Comparison of ENCODE assay signal across 10 cellular contexts in genomic region chr22:27800250-27801131, GRCh38. TPM values are rescaled to one million over a fixed set of nuclear protein-coding genes. Genes with fewer than 3 reads are reported as not detected.
DNase-seq lines count a peak whose midpoint lies in the region; ATAC-seq and TF ChIP-seq lines count a peak whose summit lies in the region.
"Had no signal": no experiment of that assay in that cellular context is flagged by ENCODE, and none has a peak within 500 bp of the region (broad histone marks: within the 10 kb centered on the region; RNA-seq: fewer than 3 reads in every experiment).

No MANE protein-coding gene starts in this region.

- intact Hi-C loops in colonic mucosa (cut with DNase I) (loop anchor here (5.0 kb wide), 1 partner anchor 1043 kb away; no protein-coding TSS in a partner anchor), lower lobe of right lung (cut with DNase I) (no loop called here)

- H3K27ac ChIP-seq in colonic mucosa (peak overlapping the region; percentile 34), lower lobe of right lung (peak overlapping the region; percentile 83), urinary bladder (ENCODE audit: low read depth) (no peak overlapping the region)

- peak overlapping the region; percentile 19 to 43 for H3K9ac ChIP-seq in colonic mucosa (ENCODE audit: low read depth in 2 of 2, low read length in 2 of 2)

- CTCF ChIA-PET in activated naive CD4-positive, alpha-beta T cell treated with anti-CD3 and anti-CD28 coated beads, Interleukin-2, amount 10 ng/mL, durations not matched to agents 7 days and 5 days (lab: Charles Lee): no interaction called here

- peak in 1 of 2 donors; percentile 1 for ATAC-seq in lower lobe of right lung

- TF ChIP-seq CTCF in colonic mucosa (IDR thresholded peaks at IDR 0.05) (no peak), lower lobe of right lung (IDR thresholded peaks at IDR 0.05) (no peak)

- H3K27me3 ChIP-seq in colonic mucosa (peaks cover 40% of the 10 kb centered on the region), lower lobe of right lung (ENCODE audit: low read depth) (peaks cover 42% of the 10 kb centered on the region)

- H3K9me3 ChIP-seq in colonic mucosa: no peaks in the 10 kb centered on the region
- no peaks in the 10 kb centered on the region for H3K9me3 ChIP-seq in lower lobe of right lung

- H3K9me3 Mint-ChIP-seq in activated naive CD4-positive, alpha-beta T cell treated with anti-CD3 and anti-CD28 coated beads, Interleukin-2, amount 10 ng/mL, durations not matched to agents 7 days and 5 days: no peaks in the 10 kb centered on the region

- H3K4me1 ChIP-seq in colonic mucosa (peaks cover 6% of the 10 kb centered on the region), lower lobe of right lung (peaks cover 38% of the 10 kb centered on the region), urinary bladder (ENCODE audit: insufficient read depth) (peaks cover 2% of the 10 kb centered on the region)

- DNase-seq in activated naive CD4-positive, alpha-beta T cell treated with anti-CD3 and anti-CD28 coated beads, Interleukin-2, amount 10 ng/mL, durations not matched to agents 7 days and 5 days: no peak
- no peak for DNase-seq in activated naive CD4-positive, alpha-beta T cell (lab: John Stamatoyannopoulos, UW)
- DNase-seq in colonic mucosa: no peak
- no peak for DNase-seq in lower lobe of right lung
- DNase-seq in NCI-H510A treated with DMSO at 0.1 percent for 48 hours (lab: John Stamatoyannopoulos, UW): no peak
- DNase-seq in NCI-H2081 treated with DMSO at 0.1 percent for 48 hours (lab: John Stamatoyannopoulos, UW): no peak
- DNase-seq in NCI-H526 treated with DMSO at 0.1 percent for 48 hours (lab: John Stamatoyannopoulos, UW): no peak
- DNase-seq: DND-41, NCI-H510A had no signal

- H3K4me3 Mint-ChIP-seq in activated naive CD4-positive, alpha-beta T cell treated with anti-CD3 and anti-CD28 coated beads, Interleukin-2, amount 10 ng/mL, durations not matched to agents 7 days and 5 days: peak overlapping the region; percentile 75

- no peaks in the 10 kb centered on the region for H3K36me3 ChIP-seq in colonic mucosa
- no peaks in the 10 kb centered on the region for H3K36me3 ChIP-seq in lower lobe of right lung
- no peaks in the 10 kb centered on the region for H3K36me3 ChIP-seq in urinary bladder (ENCODE audit: insufficient read depth)

- WGBS in urinary bladder: 2% methylated on average over 73 of the region's 73 CpGs

- H3K27me3 Mint-ChIP-seq in activated naive CD4-positive, alpha-beta T cell treated with anti-CD3 and anti-CD28 coated beads, Interleukin-2, amount 10 ng/mL, durations not matched to agents 7 days and 5 days: peaks cover 64% of the 10 kb centered on the region

- H3K36me3 Mint-ChIP-seq in activated naive CD4-positive, alpha-beta T cell treated with anti-CD3 and anti-CD28 coated beads, Interleukin-2, amount 10 ng/mL, durations not matched to agents 7 days and 5 days: no peaks in the 10 kb centered on the region

- peaks cover 15% of the 10 kb centered on the region for H3K4me1 Mint-ChIP-seq in activated naive CD4-positive, alpha-beta T cell treated with anti-CD3 and anti-CD28 coated beads, Interleukin-2, amount 10 ng/mL, durations not matched to agents 7 days and 5 days

- H3K4me3 ChIP-seq in colonic mucosa (peak overlapping the region; percentile 77), lower lobe of right lung (peak overlapping the region; percentile 70), urinary bladder (ENCODE audit: low read depth, low read length) (peak overlapping the region; percentile 90)

- no peak overlapping the region for H3K27ac Mint-ChIP-seq in activated naive CD4-positive, alpha-beta T cell treated with anti-CD3 and anti-CD28 coated beads, Interleukin-2, amount 10 ng/mL, durations not matched to agents 7 days and 5 days

RNA-seq across cellular contexts. Expression of gene MN1, which starts 1.1 kb away (rescaled TPM):
- 1 to 10 TPM in 1 of 2 donors, under 1 TPM in 1; 0.67 to 1.5 TPM for total RNA-seq in colonic mucosa
- total RNA-seq in lower lobe of right lung: 6.5 TPM
- total RNA-seq in urinary bladder: 9.1 TPM
- polyA plus RNA-seq in urinary bladder: 5.1 TPM
